In genomic region chr9:40939201-40939887, GRCh38 we compare ENCODE assay signal across 1 cellular context.
TF ChIP-seq lines count a peak whose summit lies in the region.
"Not testable (repeated sequence)": the region's sequence is repeated elsewhere in the genome, so short reads cannot be mapped to it uniquely, and the experiment has no call there.

No MANE protein-coding gene starts in this region.

TF ChIP-seq in K562, 482 proteins besides CTCF, POLR2A, EP300 and RAD21 (continued from another document and continues in another):
- TF ChIP-seq ZMIZ1 (IDR thresholded peaks at IDR 0.05; ENCODE audit: low read depth in 2 of 2, low read length in 2 of 2) (peak in 1 of 2 experiments; percentile 90; a peak in 2 of 4 replicates), SOX6 (IDR thresholded peaks at IDR 0.05) (peak; percentile 98), ZNF449 (CRISPR knock-in tag; IDR thresholded peaks at IDR 0.05) (peak; percentile 79; the same call in 1 of the 2 replicates), BCOR (IDR thresholded peaks at IDR 0.05) (peak; percentile 97), HDAC3 (IDR thresholded peaks at IDR 0.05; ENCODE audit: borderline replicate concordance, partially characterized antibody) (peak; percentile 95), EP400 (IDR thresholded peaks at IDR 0.05) (peak; percentile 64), FOSL1 (tag; conservative IDR thresholded peaks at IDR 0.05) (peak; percentile 93), TFE3 (CRISPR knock-in tag; IDR thresholded peaks at IDR 0.05) (peak; percentile 5; the same call in 1 of the 2 replicates), SP1 (CRISPR knock-in tag; IDR thresholded peaks at IDR 0.05) (peak; percentile 69), TAF9B (IDR thresholded peaks at IDR 0.05; ENCODE audit: partially characterized antibody) (peak; percentile 72), PML (IDR thresholded peaks at IDR 0.05; ENCODE audit: low read length) (peak; percentile 88), ZKSCAN8 (CRISPR knock-in tag; IDR thresholded peaks at IDR 0.05) (peak; percentile 67; the same call in 1 of the 2 replicates), NFE2 (IDR thresholded peaks at IDR 0.05; ENCODE audit: low read depth) (peak; percentile 93), HDAC1 (IDR thresholded peaks at IDR 0.05) (peak in 1 of 2 experiments; percentile 99; a peak in 3 of 4 replicates), HMGN3 (IDR thresholded peaks at IDR 0.05; ENCODE audit: borderline replicate concordance, extremely low read depth, insufficient read length, low read depth, low read length) (peak; percentile 75), ZBTB26 (CRISPR knock-in tag; IDR thresholded peaks at IDR 0.05) (peak; percentile 79; the same call in 1 of the 2 replicates), CREB3 (tag; conservative IDR thresholded peaks at IDR 0.05; ENCODE audit: low read depth) (peak; percentile 71), ID3 (tag; IDR thresholded peaks at IDR 0.05) (peak; percentile 85; the same call in 1 of the 2 replicates), ATF3 (IDR thresholded peaks at IDR 0.05) (peak; percentile 85), ATF3 (CRISPR knock-in tag; conservative IDR thresholded peaks at IDR 0.05) (0 out of 2 replicates have a peak, but pooled peaks have one; percentile 37), TRIM24 (IDR thresholded peaks at IDR 0.05) (peak; percentile 99), ZNF589 (CRISPR knock-in tag; IDR thresholded peaks at IDR 0.05; ENCODE audit: low read depth) (peak; percentile 90), HIVEP1 (CRISPR knock-in tag; IDR thresholded peaks at IDR 0.05) (0 out of 2 replicates have a peak, but pooled peaks have one; percentile 44), MTA3 (IDR thresholded peaks at IDR 0.05; ENCODE audit: borderline replicate concordance) (peak; percentile 84), CHAMP1 (IDR thresholded peaks at IDR 0.05) (peak; percentile 99), ERF (CRISPR knock-in tag; IDR thresholded peaks at IDR 0.05) (peak; percentile 58; the same call in 1 of the 2 replicates), NBN (IDR thresholded peaks at IDR 0.05; ENCODE audit: low read depth) (peak; percentile 75; the same call in 1 of the 2 replicates), ARID3A (IDR thresholded peaks at IDR 0.05; ENCODE audit: borderline replicate concordance, low read depth, low read length) (0 out of 2 replicates have a peak, but pooled peaks have one; percentile 31), NFRKB (IDR thresholded peaks at IDR 0.05; ENCODE audit: low read depth) (0 out of 2 replicates have a peak, but pooled peaks have one; percentile 37), MEIS2 (IDR thresholded peaks at IDR 0.05; ENCODE audit: partially characterized antibody) (peak; percentile 63), JUND (IDR thresholded peaks at IDR 0.05; ENCODE audit: borderline replicate concordance, low read depth, low read length) (peak; percentile 49; the same call in 1 of the 2 replicates), JUND (tag; IDR thresholded peaks at IDR 0.05; ENCODE audit: borderline replicate concordance, low read depth, low read length) (peak; percentile 73; the same call in 2 of the 3 replicates), NCOA1 (IDR thresholded peaks at IDR 0.05; ENCODE audit: low read depth) (peak; percentile 96), RNF2 (IDR thresholded peaks at IDR 0.05) (peak; percentile 93), ZNF583 (CRISPR knock-in tag; IDR thresholded peaks at IDR 0.05) (peak; percentile 50; the same call in 1 of the 2 replicates), ETV1 (tag; conservative IDR thresholded peaks at IDR 0.05; ENCODE audit: low read depth) (peak; percentile 58), ZBED1 (IDR thresholded peaks at IDR 0.05) (peak; percentile 89), ZNF609 (CRISPR knock-in tag; IDR thresholded peaks at IDR 0.05; ENCODE audit: borderline replicate concordance) (peak; percentile 76; the same call in 1 of the 2 replicates), ZNF316 (IDR thresholded peaks at IDR 0.05) (peak; percentile 100), ETV6 (IDR thresholded peaks at IDR 0.05; ENCODE audit: borderline replicate concordance in 1 of 2, low read depth in 2 of 2, low read length in 1 of 2) (0 out of 4 replicates have a peak, but pooled peaks of 1 of the 2 experiments have one; percentile 27)
- TF ChIP-seq ID3 (CRISPR knock-in tag; IDR thresholded peaks at IDR 0.05); ETV6 (CRISPR knock-in tag; IDR thresholded peaks at IDR 0.05; ENCODE audit: borderline replicate concordance): not testable (repeated sequence)
